In genomic region chr16:87336850-87337240, GRCh38 we compare ENCODE assay signal across 21 cellular contexts. TPM values are rescaled to one million over a fixed set of nuclear protein-coding genes. Genes with fewer than 3 reads are reported as not detected.
"Had no signal": no experiment of that assay in that cellular context is flagged by ENCODE, and none has a peak within 500 bp of the region (broad histone marks: within the 10 kb centered on the region; RNA-seq: fewer than 3 reads in every experiment).

No MANE protein-coding gene starts in this region.

- H3K9me3 Mint-ChIP-seq: activated B cell treated with CpG ODN at 0.5 μM for 24 hours; activated CD4-positive, alpha-beta T cell treated with anti-CD3 and anti-CD28 coated beads, Interleukin-2, amount 10 ng/mL, durations not matched to agents 24 days and 14 days; activated naive CD4-positive, alpha-beta T cell treated with anti-CD3 and anti-CD28 coated beads, Interleukin-2, amount 10 ng/mL, durations not matched to agents 7 days and 5 days; activated T-cell treated with anti-CD3 and anti-CD28 coated beads, Interleukin-2, amount 50 U/mL, for 4 hours; central memory CD8-positive, alpha-beta T cell; natural killer cell had no signal

- H3K4me3 ChIP-seq: ascending aorta, esophagus muscularis mucosa, mucosa of descending colon, spleen, suprapubic skin had no signal

- H3K27ac ChIP-seq: ascending aorta, esophagus muscularis mucosa, spleen, suprapubic skin had no signal

- H3K27me3 ChIP-seq: ascending aorta, esophagus muscularis mucosa, spleen, suprapubic skin had no signal

- H3K4me3 Mint-ChIP-seq: activated B cell treated with CpG ODN at 0.5 μM for 24 hours; activated CD4-positive, alpha-beta T cell treated with anti-CD3 and anti-CD28 coated beads, Interleukin-2, amount 10 ng/mL, durations not matched to agents 24 days and 14 days; activated CD8-positive, alpha-beta T cell treated with anti-CD3 and anti-CD28 coated beads, Interleukin-2, amount 10 ng/mL, durations not matched to agents 7 days and 5 days; activated naive CD4-positive, alpha-beta T cell treated with anti-CD3 and anti-CD28 coated beads, Interleukin-2, amount 10 ng/mL, durations not matched to agents 7 days and 5 days; activated T-cell treated with anti-CD3 and anti-CD28 coated beads, Interleukin-2, amount 50 U/mL, for 4 hours; central memory CD8-positive, alpha-beta T cell; natural killer cell had no signal

- DNase-seq: activated B cell treated with CpG ODN at 0.5 μM for 24 hours; activated CD4-positive, alpha-beta T cell treated with anti-CD3 and anti-CD28 coated beads, Interleukin-2, amount 10 ng/mL, durations not matched to agents 24 days and 14 days; activated CD8-positive, alpha-beta memory T cell treated with anti-CD3 and anti-CD28 coated beads, Interleukin-2, amount 50 U/mL, for 4 hours; activated CD8-positive, alpha-beta T cell treated with anti-CD3 and anti-CD28 coated beads, Interleukin-2, amount 10 ng/mL, durations not matched to agents 7 days and 5 days; activated effector memory CD4-positive, alpha-beta T cell treated with Interleukin-2 at 50 U/mL for 16 hours; activated naive CD4-positive, alpha-beta T cell treated with anti-CD3 and anti-CD28 coated beads, Interleukin-2, amount 10 ng/mL, durations not matched to agents 7 days and 5 days; activated T-cell treated with anti-CD3 and anti-CD28 coated beads, Interleukin-2, amount 50 U/mL, for 4 hours; effector CD4-positive, alpha-beta T cell; mesenchymal stem cell; mucosa of descending colon; natural killer cell; nucleus accumbens; retina; spleen; stimulated activated naive CD8-positive, alpha-beta T cell treated with anti-CD3 and anti-CD28 coated beads, Interleukin-15, Interleukin-2, amounts not matched to agents 100 U/mL and 50 U/mL, for 24 hours; trophoblast cell had no signal

- H3K9me3 ChIP-seq: ascending aorta, esophagus muscularis mucosa, mucosa of descending colon, spleen, suprapubic skin had no signal

- H3K4me1 ChIP-seq: ascending aorta, suprapubic skin had no signal

- H3K27ac Mint-ChIP-seq: activated B cell treated with CpG ODN at 0.5 μM for 24 hours had no signal

- ATAC-seq: activated CD8-positive, alpha-beta T cell treated with anti-CD3 and anti-CD28 coated beads, Interleukin-2, amount 10 ng/mL, durations not matched to agents 7 days and 5 days; activated T-cell treated with anti-CD3 and anti-CD28 coated beads, Interleukin-2, amount 50 U/mL, for 4 hours; left ventricle myocardium superior; mucosa of descending colon; natural killer cell; stimulated activated naive CD8-positive, alpha-beta T cell treated with anti-CD3 and anti-CD28 coated beads, Interleukin-15, Interleukin-2, amounts not matched to agents 100 U/mL and 50 U/mL, for 24 hours had no signal

- H3K36me3 Mint-ChIP-seq: natural killer cell had no signal

- H3K27me3 Mint-ChIP-seq: activated B cell treated with CpG ODN at 0.5 μM for 24 hours; activated CD4-positive, alpha-beta T cell treated with anti-CD3 and anti-CD28 coated beads, Interleukin-2, amount 10 ng/mL, durations not matched to agents 24 days and 14 days; activated naive CD4-positive, alpha-beta T cell treated with anti-CD3 and anti-CD28 coated beads, Interleukin-2, amount 10 ng/mL, durations not matched to agents 7 days and 5 days; central memory CD8-positive, alpha-beta T cell had no signal

RNA-seq across cellular contexts. Expression of gene C16orf95, which starts 19.7 kb away (rescaled TPM):
- total RNA-seq: ascending aorta had no signal
